ENCODE assay signal across 8 cellular contexts in the genomic region with DNA sequence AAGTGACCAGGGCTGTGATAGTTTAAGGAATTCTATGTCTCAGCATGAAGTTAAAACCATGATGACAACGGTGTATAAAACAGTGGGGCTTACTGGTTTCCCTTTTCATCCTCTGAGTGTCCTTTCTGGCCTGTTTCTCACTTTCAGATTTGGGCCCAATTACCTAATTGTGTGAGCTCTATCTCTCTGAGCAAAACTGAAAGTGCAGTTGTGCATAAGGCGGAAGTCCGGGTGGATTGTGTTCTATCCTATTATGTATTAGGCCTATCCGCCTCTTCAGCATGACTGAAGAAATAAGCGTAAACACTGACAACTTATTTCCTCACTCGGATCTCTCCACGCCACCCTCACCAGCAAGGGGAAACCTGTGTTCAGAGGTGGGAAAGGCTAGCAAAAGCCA.
A peak's percentile ranks its signal among the peaks of the same experiment; 100 is the strongest.
DNase-seq lines count a peak whose midpoint lies in the region; ATAC-seq lines count a peak whose summit lies in the region.
"Not testable (repeated sequence)": the region's sequence is repeated elsewhere in the genome, so short reads cannot be mapped to it uniquely, and the experiment has no call there.

No MANE protein-coding gene starts in this region.

- not testable (repeated sequence) for H3K27me3 Mint-ChIP-seq in activated naive CD8-positive, alpha-beta T cell treated with anti-CD3 and anti-CD28 coated beads, Interleukin-2, amount 50 U/mL, for 24 hours; stimulated activated memory B cell treated with anti-CD40 and anti-IgM and Interleukin-4, amounts not matched to agents 10 μg/mL and 1 μg/mL and 100 μg/mL, for 72 hours

- DNase-seq in activated naive CD8-positive, alpha-beta T cell treated with anti-CD3 and anti-CD28 coated beads, Interleukin-2, amount 50 U/mL, for 24 hours: not testable (repeated sequence)

- not testable (repeated sequence) for H3K27ac Mint-ChIP-seq in activated naive CD8-positive, alpha-beta T cell treated with anti-CD3 and anti-CD28 coated beads, Interleukin-2, amount 50 U/mL, for 24 hours; stimulated activated memory B cell treated with anti-CD40 and anti-IgM and Interleukin-4, amounts not matched to agents 10 μg/mL and 1 μg/mL and 100 μg/mL, for 72 hours

- peaks cover 20% of the 10 kb centered on the region for H3K4me1 Mint-ChIP-seq in activated naive CD8-positive, alpha-beta T cell treated with anti-CD3 and anti-CD28 coated beads, Interleukin-2, amount 50 U/mL, for 24 hours
- peaks cover 11% of the 10 kb centered on the region for H3K4me1 Mint-ChIP-seq in stimulated activated memory B cell treated with anti-CD40 and anti-IgM and Interleukin-4, amounts not matched to agents 10 μg/mL and 1 μg/mL and 100 μg/mL, for 72 hours

- H3K9me3 Mint-ChIP-seq in activated naive CD8-positive, alpha-beta T cell treated with anti-CD3 and anti-CD28 coated beads, Interleukin-2, amount 50 U/mL, for 24 hours; stimulated activated memory B cell treated with anti-CD40 and anti-IgM and Interleukin-4, amounts not matched to agents 10 μg/mL and 1 μg/mL and 100 μg/mL, for 72 hours: not testable (repeated sequence)

- ATAC-seq in GM18519 (IDR thresholded peaks at IDR 0.05; ENCODE audit: low FRiP score, unreplicated experiment) (peak; percentile 88), GM19351 (IDR thresholded peaks at IDR 0.05; ENCODE audit: unreplicated experiment) (peak; percentile 76), GM21526 (IDR thresholded peaks at IDR 0.05; ENCODE audit: low FRiP score, unreplicated experiment) (peak; percentile 75), HG02763 (IDR thresholded peaks at IDR 0.05; ENCODE audit: unreplicated experiment) (peak; percentile 68), HG03066 (IDR thresholded peaks at IDR 0.05; ENCODE audit: low read depth, unreplicated experiment) (peak; percentile 73), HG03457 (IDR thresholded peaks at IDR 0.05; ENCODE audit: unreplicated experiment) (peak; percentile 77)
- peak; percentile 10 for ATAC-seq in activated naive CD8-positive, alpha-beta T cell treated with anti-CD3 and anti-CD28 coated beads, Interleukin-2, amount 50 U/mL, for 24 hours
- ATAC-seq in stimulated activated memory B cell treated with anti-CD40 and anti-IgM and Interleukin-4, amounts not matched to agents 10 μg/mL and 1 μg/mL and 100 μg/mL, for 72 hours: peak; percentile 75

- not testable (repeated sequence) for H3K4me3 Mint-ChIP-seq in activated naive CD8-positive, alpha-beta T cell treated with anti-CD3 and anti-CD28 coated beads, Interleukin-2, amount 50 U/mL, for 24 hours; stimulated activated memory B cell treated with anti-CD40 and anti-IgM and Interleukin-4, amounts not matched to agents 10 μg/mL and 1 μg/mL and 100 μg/mL, for 72 hours

- H3K36me3 Mint-ChIP-seq in activated naive CD8-positive, alpha-beta T cell treated with anti-CD3 and anti-CD28 coated beads, Interleukin-2, amount 50 U/mL, for 24 hours (ENCODE audit: low read depth); stimulated activated memory B cell treated with anti-CD40 and anti-IgM and Interleukin-4, amounts not matched to agents 10 μg/mL and 1 μg/mL and 100 μg/mL, for 72 hours: not testable (repeated sequence)

Comparison
In these comparisons a context has a peak if more than half of its experiments do, and no peak if none do; other contexts are left out.
1. ATAC-seq: peak in every context shown above with its lines; median percentile 88 in GM18519; 77 in HG03457; 76 in GM19351; 75 in GM21526; 75 in stimulated activated memory B cell treated with anti-CD40 and anti-IgM and Interleukin-4, amounts not matched to agents 10 μg/mL and 1 μg/mL and 100 μg/mL, for 72 hours; 73 in HG03066; 68 in HG02763; 10 in activated naive CD8-positive, alpha-beta T cell treated with anti-CD3 and anti-CD28 coated beads, Interleukin-2, amount 50 U/mL, for 24 hours.